Comparison of ENCODE assay signal across 30 cellular contexts in genomic region chr10:127431525-127431924, GRCh38.
"Had no signal": no experiment of that assay in that cellular context is flagged by ENCODE, and none has a peak within 500 bp of the region (broad histone marks: within the 10 kb centered on the region; RNA-seq: fewer than 3 reads in every experiment).

No MANE protein-coding gene starts in this region.

- H2AFZ ChIP-seq: neural progenitor cell had no signal

- H3K9ac ChIP-seq: neural progenitor cell had no signal

- H3K4me2 ChIP-seq: neural progenitor cell had no signal

- H3K36me3 ChIP-seq: neural progenitor cell, uterus had no signal

- H3K27ac ChIP-seq: left lung, lower lobe of right lung, neural progenitor cell, pancreas, right atrium auricular region, skin epidermis, stomach, testis, thyroid gland, transverse colon, upper lobe of right lung, uterus had no signal

- H3K4me1 ChIP-seq: left lung, lower lobe of right lung, neural progenitor cell, pancreas, right atrium auricular region, stomach, testis, thyroid gland, transverse colon, upper lobe of right lung, uterus had no signal

- FAIRE-seq: islet of Langerhans, kidney, pancreas had no signal

- H3K4me3 ChIP-seq: left lung, lower lobe of right lung, neural progenitor cell, pancreas, right atrium auricular region, skin epidermis, stomach, testis, thyroid gland, transverse colon, upper lobe of right lung, uterus had no signal

- H3K27me3 ChIP-seq: left lung, neural progenitor cell, pancreas, right atrium auricular region, stomach, testis, thyroid gland, transverse colon, upper lobe of right lung, uterus had no signal

- H3K9me3 ChIP-seq: left lung, lower lobe of right lung, pancreas, right atrium auricular region, stomach, testis, thyroid gland, transverse colon, upper lobe of right lung, uterus had no signal

- DNase-seq: hypothalamus; immature natural killer cell; kidney; left colon; left lung; lower lobe of right lung; mammary epithelial cell; mesenchymal stem cell; naive B cell; natural killer cell; nephron progenitor cell; nucleus accumbens; pancreas; stimulated activated CD4-positive, alpha-beta T cell treated with anti-CD3 and anti-CD28 coated beads, Interleukin-12 subunit alpha, Interleukin-12 subunit beta, amount 100 ng/mL, for 4 hours; stimulated activated CD4-positive, alpha-beta T cell treated with anti-CD3 and anti-CD28 coated beads, Interleukin-15, amount 100 ng/mL, for 24 hours; stimulated activated CD4-positive, alpha-beta T cell treated with anti-CD3 and anti-CD28 coated beads, Interleukin-2, amount 100 ng/mL, for 24 hours; stimulated activated CD4-positive, alpha-beta T cell treated with anti-CD3 and anti-CD28 coated beads, Interleukin-4, amount 100 ng/mL, for 1 hour; stimulated activated naive B cell treated with anti-CD40 and anti-IgM and Interleukin-4, amounts not matched to agents 10 μg/mL and 1 μg/mL and 100 μg/mL, for 72 hours; stimulated activated naive CD8-positive, alpha-beta T cell treated with anti-CD3 and anti-CD28 coated beads, Interleukin-15, Interleukin-2, amounts not matched to agents 100 U/mL and 50 U/mL, for 24 hours; stomach; testis; thyroid gland; transverse colon; upper lobe of right lung; uterus had no signal

- ATAC-seq: left colon; left lung; lower lobe of right lung; natural killer cell; pancreas; sciatic nerve; stimulated activated naive B cell treated with anti-CD40 and anti-IgM and Interleukin-4, amounts not matched to agents 10 μg/mL and 1 μg/mL and 100 μg/mL, for 72 hours; stimulated activated naive CD8-positive, alpha-beta T cell treated with anti-CD3 and anti-CD28 coated beads, Interleukin-15, Interleukin-2, amounts not matched to agents 100 U/mL and 50 U/mL, for 24 hours; upper lobe of right lung had no signal
